ENCODE assay signal across 1 cellular context in genomic region chr17:58870747-58871146, GRCh38.
TF ChIP-seq lines count a peak whose summit lies in the region.

No MANE protein-coding gene starts in this region.

TF ChIP-seq in GM23338, 12 proteins besides CTCF, POLR2A, EP300 and RAD21 (continued from another document):
- TF ChIP-seq CREB1 (CRISPR knock-in tag; IDR thresholded peaks at IDR 0.05; ENCODE audit: low read depth) = no peak
- no peak for TF ChIP-seq EZH2 (IDR thresholded peaks at IDR 0.05; ENCODE audit: low read depth, unreplicated experiment)
- TF ChIP-seq ZNF331 (CRISPR knock-in tag; IDR thresholded peaks at IDR 0.05; ENCODE audit: low read depth) = no peak
- no peak for TF ChIP-seq ETS1 (IDR thresholded peaks at IDR 0.05)
- no peak for TF ChIP-seq EZH2phosphoT487 (IDR thresholded peaks at IDR 0.05; ENCODE audit: unreplicated experiment)
- no peak for TF ChIP-seq ZNF462 (CRISPR knock-in tag; IDR thresholded peaks at IDR 0.05)
TF ChIP-seq in GM23338: peak in this region for 0.
